ENCODE assay signal across 21 cellular contexts in the genomic region with DNA sequence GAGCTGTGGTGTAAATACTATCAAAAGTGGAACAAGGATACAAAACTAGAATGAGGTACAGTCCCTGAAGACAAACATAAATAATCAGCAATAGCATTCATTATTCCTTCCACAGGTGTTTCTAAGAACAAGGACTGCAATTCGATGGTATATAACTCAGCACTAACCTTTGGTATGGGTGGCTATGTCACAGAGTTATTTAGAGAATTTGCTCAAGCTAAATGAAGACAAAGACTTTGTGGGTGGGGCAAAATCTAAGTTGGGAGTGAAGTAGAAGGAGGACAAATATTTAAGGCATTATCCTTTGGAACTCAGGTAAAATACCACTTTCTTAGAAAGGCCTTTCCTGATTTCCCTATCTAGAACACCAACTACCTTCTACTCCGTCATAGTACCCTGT.
"Had no signal": no experiment of that assay in that cellular context is flagged by ENCODE, and none has a peak within 500 bp of the region (broad histone marks: within the 10 kb centered on the region; RNA-seq: fewer than 3 reads in every experiment).

No MANE protein-coding gene starts in this region.

- H3K4me1 ChIP-seq: left lung, parathyroid adenoma, psoas muscle, right lobe of liver had no signal

- H3K4me3 ChIP-seq: esophagus muscularis mucosa, gastrocnemius medialis, heart right ventricle, left lung, psoas muscle, right lobe of liver, stomach had no signal

- H3K9me3 ChIP-seq: esophagus muscularis mucosa, gastrocnemius medialis, heart right ventricle, left lung, psoas muscle, right lobe of liver, stomach had no signal

- H3K27me3 ChIP-seq: esophagus muscularis mucosa, gastrocnemius medialis, heart right ventricle, left lung, right lobe of liver, stomach had no signal

- H3K27ac ChIP-seq: epithelial cell of prostate, gastrocnemius medialis, psoas muscle, right lobe of liver, stomach had no signal

- H3K4me3 Mint-ChIP-seq: dendritic cell treated with granulocyte-macrophage colony-stimulating factor and Interleukin-4, amounts not matched to agents 40 ng/mL and 50 ng/mL, for 4 days; effector memory CD8-positive, alpha-beta T cell; nephron had no signal

- H3K27me3 Mint-ChIP-seq: dendritic cell treated with granulocyte-macrophage colony-stimulating factor and Interleukin-4, amounts not matched to agents 40 ng/mL and 50 ng/mL, for 4 days; effector memory CD8-positive, alpha-beta T cell had no signal

- DNase-seq: cerebellar nuclear complex; effector memory CD8-positive, alpha-beta T cell; gastrocnemius medialis; heart right ventricle; hypothalamus; islet precursor cell; left lung; occipital lobe; psoas muscle; retina; right lobe of liver; stimulated activated CD4-positive, alpha-beta T cell treated with anti-CD3 and anti-CD28 coated beads, Interleukin-2, amount 100 ng/mL, for 24 hours; stimulated activated CD4-positive, alpha-beta T cell treated with anti-CD3 and anti-CD28 coated beads, Interleukin-4, amount 100 ng/mL, for 4 hours; stimulated activated naive CD4-positive, alpha-beta T cell; stomach; substantia nigra had no signal

- H3K27ac Mint-ChIP-seq: dendritic cell treated with granulocyte-macrophage colony-stimulating factor and Interleukin-4, amounts not matched to agents 40 ng/mL and 50 ng/mL, for 4 days; effector memory CD8-positive, alpha-beta T cell had no signal

- H3K36me3 ChIP-seq: esophagus muscularis mucosa, gastrocnemius medialis, heart right ventricle, left lung, right lobe of liver, stomach had no signal

- H3K79me2 ChIP-seq: parathyroid adenoma had no signal

- ATAC-seq: effector memory CD8-positive, alpha-beta T cell; gastrocnemius medialis; heart right ventricle; left lung; psoas muscle; right lobe of liver had no signal

- H3K9me3 Mint-ChIP-seq: dendritic cell treated with granulocyte-macrophage colony-stimulating factor and Interleukin-4, amounts not matched to agents 40 ng/mL and 50 ng/mL, for 4 days; effector memory CD8-positive, alpha-beta T cell; nephron had no signal
